In the genomic region with DNA sequence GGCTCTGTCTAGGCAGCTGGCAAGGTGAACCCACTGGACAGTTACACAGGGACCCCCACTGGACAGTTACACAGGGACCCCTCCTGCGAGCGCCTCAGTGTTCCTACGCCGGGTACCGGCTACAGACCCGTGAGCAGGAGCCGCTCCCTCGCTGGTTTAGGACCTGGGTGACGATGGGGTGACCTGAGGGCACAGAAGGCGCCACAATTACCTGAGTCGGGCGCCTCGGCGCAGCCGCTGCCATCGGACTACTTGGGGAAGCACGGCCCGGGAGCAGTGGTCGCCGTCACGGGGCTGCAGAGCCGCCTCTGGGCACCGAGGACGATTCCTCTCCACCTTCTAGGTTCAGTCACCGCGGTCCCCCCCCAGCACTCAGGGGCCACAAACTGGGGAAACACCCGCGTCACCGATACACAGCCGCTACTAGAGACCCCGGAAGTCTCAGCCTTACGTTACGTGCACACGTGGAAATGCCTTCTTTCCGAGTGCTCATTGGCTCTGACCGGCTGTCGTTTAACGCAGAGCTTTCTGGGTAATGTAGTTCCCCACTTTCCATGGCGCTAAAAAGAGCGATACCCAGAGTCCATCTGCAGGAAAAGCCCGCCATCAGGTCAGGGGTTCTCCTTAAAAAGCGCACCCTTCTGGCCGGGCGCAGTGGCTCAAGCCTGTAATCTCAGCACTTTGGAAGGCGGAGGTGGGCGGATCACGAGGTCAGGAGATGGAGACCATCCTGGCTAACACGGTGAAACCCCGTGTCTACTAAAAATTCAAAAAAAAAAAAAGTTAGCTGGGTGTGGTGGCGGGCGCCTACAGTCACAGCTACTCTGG, we compare ENCODE assay signal across 1 cellular context.
A peak's percentile ranks its signal among the peaks of the same experiment; 100 is the strongest.
TF ChIP-seq lines count a peak whose summit lies in the region.
"Not testable (repeated sequence)": the region's sequence is repeated elsewhere in the genome, so short reads cannot be mapped to it uniquely, and the experiment has no call there.

ZNF417 (minus strand) TSS at position 425 of the 828 bp plus-strand sequence; CDS start at position 244, 181 bp downstream.

TF ChIP-seq in HepG2, 621 proteins besides CTCF, POLR2A, EP300 and RAD21 (continued from another document and continues in another):
- TF ChIP-seq, protein P1, sequence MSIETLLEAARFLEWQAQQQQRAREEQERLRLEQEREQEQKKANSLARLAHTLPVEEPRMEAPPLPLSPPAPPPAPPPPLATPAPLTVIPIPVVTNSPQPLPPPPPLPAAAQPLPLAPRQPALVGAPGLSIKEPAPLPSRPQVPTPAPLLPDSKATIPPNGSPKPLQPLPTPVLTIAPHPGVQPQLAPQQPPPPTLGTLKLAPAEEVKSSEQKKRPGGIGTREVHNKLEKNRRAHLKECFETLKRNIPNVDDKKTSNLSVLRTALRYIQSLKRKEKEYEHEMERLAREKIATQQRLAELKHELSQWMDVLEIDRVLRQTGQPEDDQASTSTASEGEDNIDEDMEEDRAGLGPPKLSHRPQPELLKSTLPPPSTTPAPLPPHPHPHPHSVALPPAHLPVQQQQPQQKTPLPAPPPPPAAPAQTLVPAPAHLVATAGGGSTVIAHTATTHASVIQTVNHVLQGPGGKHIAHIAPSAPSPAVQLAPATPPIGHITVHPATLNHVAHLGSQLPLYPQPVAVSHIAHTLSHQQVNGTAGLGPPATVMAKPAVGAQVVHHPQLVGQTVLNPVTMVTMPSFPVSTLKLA (IDR thresholded peaks at IDR 0.05), result peak; percentile 63
- TF ChIP-seq RBFOX2 (IDR thresholded peaks at IDR 0.05; ENCODE audit: low read depth, low read length) (peak; percentile 61; the same call in 1 of the 2 replicates), SP5 (CRISPR knock-in tag; IDR thresholded peaks at IDR 0.05; ENCODE audit: borderline replicate concordance, low read depth) (peak; percentile 35; the same call in 1 of the 2 replicates), TEAD3 (CRISPR knock-in tag; optimal IDR thresholded peaks at IDR 0.05; ENCODE audit: borderline replicate concordance) (peak; percentile 53), GLI4 (CRISPR knock-in tag; IDR thresholded peaks at IDR 0.05; ENCODE audit: borderline replicate concordance) (0 out of 2 replicates have a peak, but pooled peaks have one; percentile 42), SMAD3 (CRISPR knock-in tag; IDR thresholded peaks at IDR 0.05) (peak; percentile 57; the same call in 1 of the 2 replicates), HNF1B (CRISPR knock-in tag; IDR thresholded peaks at IDR 0.05) (peak; percentile 64; the same call in 1 of the 2 replicates), SALL1 (CRISPR knock-in tag; IDR thresholded peaks at IDR 0.05) (peak; percentile 83), FOXA3 (CRISPR knock-in tag; IDR thresholded peaks at IDR 0.05) (0 out of 2 replicates have a peak, but pooled peaks have one; percentile 38), PATZ1 (CRISPR knock-in tag; IDR thresholded peaks at IDR 0.05) (peak; percentile 87), ATF1 (CRISPR knock-in tag; IDR thresholded peaks at IDR 0.05) (peak; percentile 88), ZBTB38 (CRISPR knock-in tag; IDR thresholded peaks at IDR 0.05) (0 out of 2 replicates have a peak, but pooled peaks have one; percentile 44), ZGPAT (CRISPR knock-in tag; IDR thresholded peaks at IDR 0.05) (peak; percentile 83), KDM2A (CRISPR knock-in tag; IDR thresholded peaks at IDR 0.05; ENCODE audit: borderline replicate concordance, low read depth) (peak; percentile 58), REPIN1 (CRISPR knock-in tag; IDR thresholded peaks at IDR 0.05; ENCODE audit: borderline replicate concordance, low read depth) (peak; percentile 51; the same call in 1 of the 2 replicates), ZNF143 (CRISPR knock-in tag; IDR thresholded peaks at IDR 0.05) (peak; percentile 95), FOXK2 (IDR thresholded peaks at IDR 0.05) (0 out of 2 replicates have a peak, but pooled peaks have one; percentile 32), NR2F6 (CRISPR knock-in tag; IDR thresholded peaks at IDR 0.05) (peak; percentile 44; the same call in 1 of the 2 replicates), ZBED4 (CRISPR knock-in tag; IDR thresholded peaks at IDR 0.05; ENCODE audit: borderline replicate concordance) (0 out of 2 replicates have a peak, but pooled peaks have one; percentile 40), ZNF737 (CRISPR knock-in tag; IDR thresholded peaks at IDR 0.05; ENCODE audit: borderline replicate concordance) (0 out of 2 replicates have a peak, but pooled peaks have one; percentile 42), ZNF44 (CRISPR knock-in tag; IDR thresholded peaks at IDR 0.05) (0 out of 2 replicates have a peak, but pooled peaks have one; percentile 59), HNF4G (IDR thresholded peaks at IDR 0.05; ENCODE audit: borderline replicate concordance, low read depth, low read length) (peak; percentile 13; the same call in 1 of the 2 replicates), DR1 (CRISPR knock-in tag; IDR thresholded peaks at IDR 0.05) (0 out of 2 replicates have a peak, but pooled peaks have one; percentile 44), ELF1 (CRISPR knock-in tag; IDR thresholded peaks at IDR 0.05) (peak; percentile 95), TFE3 (CRISPR knock-in tag; IDR thresholded peaks at IDR 0.05) (peak; percentile 64; the same call in 1 of the 2 replicates)
- TF ChIP-seq, protein P2, sequence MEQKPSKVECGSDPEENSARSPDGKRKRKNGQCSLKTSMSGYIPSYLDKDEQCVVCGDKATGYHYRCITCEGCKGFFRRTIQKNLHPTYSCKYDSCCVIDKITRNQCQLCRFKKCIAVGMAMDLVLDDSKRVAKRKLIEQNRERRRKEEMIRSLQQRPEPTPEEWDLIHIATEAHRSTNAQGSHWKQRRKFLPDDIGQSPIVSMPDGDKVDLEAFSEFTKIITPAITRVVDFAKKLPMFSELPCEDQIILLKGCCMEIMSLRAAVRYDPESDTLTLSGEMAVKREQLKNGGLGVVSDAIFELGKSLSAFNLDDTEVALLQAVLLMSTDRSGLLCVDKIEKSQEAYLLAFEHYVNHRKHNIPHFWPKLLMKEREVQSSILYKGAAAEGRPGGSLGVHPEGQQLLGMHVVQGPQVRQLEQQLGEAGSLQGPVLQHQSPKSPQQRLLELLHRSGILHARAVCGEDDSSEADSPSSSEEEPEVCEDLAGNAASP (CRISPR knock-in tag; IDR thresholded peaks at IDR 0.05; ENCODE audit: borderline replicate concordance), result peak; percentile 17; the same call in 1 of the 2 replicates
- TF ChIP-seq, protein P3, sequence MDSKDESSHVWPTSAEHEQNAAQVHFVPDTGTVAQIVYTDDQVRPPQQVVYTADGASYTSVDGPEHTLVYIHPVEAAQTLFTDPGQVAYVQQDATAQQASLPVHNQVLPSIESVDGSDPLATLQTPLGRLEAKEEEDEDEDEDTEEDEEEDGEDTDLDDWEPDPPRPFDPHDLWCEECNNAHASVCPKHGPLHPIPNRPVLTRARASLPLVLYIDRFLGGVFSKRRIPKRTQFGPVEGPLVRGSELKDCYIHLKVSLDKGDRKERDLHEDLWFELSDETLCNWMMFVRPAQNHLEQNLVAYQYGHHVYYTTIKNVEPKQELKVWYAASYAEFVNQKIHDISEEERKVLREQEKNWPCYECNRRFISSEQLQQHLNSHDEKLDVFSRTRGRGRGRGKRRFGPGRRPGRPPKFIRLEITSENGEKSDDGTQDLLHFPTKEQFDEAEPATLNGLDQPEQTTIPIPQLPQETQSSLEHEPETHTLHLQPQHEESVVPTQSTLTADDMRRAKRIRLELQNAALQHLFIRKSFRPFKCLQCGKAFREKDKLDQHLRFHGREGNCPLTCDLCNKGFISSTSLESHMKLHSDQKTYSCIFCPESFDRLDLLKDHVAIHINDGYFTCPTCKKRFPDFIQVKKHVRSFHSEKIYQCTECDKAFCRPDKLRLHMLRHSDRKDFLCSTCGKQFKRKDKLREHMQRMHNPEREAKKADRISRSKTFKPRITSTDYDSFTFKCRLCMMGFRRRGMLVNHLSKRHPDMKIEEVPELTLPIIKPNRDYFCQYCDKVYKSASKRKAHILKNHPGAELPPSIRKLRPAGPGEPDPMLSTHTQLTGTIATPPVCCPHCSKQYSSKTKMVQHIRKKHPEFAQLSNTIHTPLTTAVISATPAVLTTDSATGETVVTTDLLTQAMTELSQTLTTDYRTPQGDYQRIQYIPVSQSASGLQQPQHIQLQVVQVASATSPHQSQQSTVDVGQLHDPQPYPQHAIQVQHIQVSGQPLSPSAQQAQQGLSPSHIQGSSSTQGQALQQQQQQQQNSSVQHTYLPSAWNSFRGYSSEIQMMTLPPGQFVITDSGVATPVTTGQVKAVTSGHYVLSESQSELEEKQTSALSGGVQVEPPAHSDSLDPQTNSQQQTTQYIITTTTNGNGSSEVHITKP (CRISPR knock-in tag; IDR thresholded peaks at IDR 0.05; ENCODE audit: low read depth), result 0 out of 2 replicates have a peak, but pooled peaks have one; percentile 33
- TF ChIP-seq, protein P4, sequence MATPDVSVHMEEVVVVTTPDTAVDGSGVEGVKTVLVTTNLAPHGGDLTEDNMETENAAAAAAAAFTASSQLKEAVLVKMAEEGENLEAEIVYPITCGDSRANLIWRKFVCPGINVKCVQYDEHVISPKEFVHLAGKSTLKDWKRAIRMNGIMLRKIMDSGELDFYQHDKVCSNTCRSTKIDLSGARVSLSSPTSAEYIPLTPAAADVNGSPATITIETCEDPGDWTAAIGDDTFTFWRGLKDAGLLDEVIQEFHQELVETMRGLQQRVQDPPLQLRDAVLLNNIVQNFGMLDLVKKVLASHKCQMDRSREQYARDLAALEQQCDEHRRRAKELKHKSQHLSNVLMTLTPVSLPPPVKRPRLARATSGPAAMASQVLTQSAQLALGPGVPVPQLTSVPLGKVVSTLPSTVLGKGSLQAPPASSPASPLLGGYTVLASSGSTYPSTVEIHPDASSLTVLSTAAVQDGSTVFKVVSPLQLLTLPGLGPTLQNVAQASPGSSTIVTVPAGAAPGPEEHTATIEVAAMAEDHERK (CRISPR knock-in tag; IDR thresholded peaks at IDR 0.05; ENCODE audit: low read depth), result peak; percentile 99
- not testable (repeated sequence) for TF ChIP-seq NR2F6 (IDR thresholded peaks at IDR 0.05); HNF4G (CRISPR knock-in tag; IDR thresholded peaks at IDR 0.05; ENCODE audit: borderline replicate concordance, low read depth)
